In the genomic region with DNA sequence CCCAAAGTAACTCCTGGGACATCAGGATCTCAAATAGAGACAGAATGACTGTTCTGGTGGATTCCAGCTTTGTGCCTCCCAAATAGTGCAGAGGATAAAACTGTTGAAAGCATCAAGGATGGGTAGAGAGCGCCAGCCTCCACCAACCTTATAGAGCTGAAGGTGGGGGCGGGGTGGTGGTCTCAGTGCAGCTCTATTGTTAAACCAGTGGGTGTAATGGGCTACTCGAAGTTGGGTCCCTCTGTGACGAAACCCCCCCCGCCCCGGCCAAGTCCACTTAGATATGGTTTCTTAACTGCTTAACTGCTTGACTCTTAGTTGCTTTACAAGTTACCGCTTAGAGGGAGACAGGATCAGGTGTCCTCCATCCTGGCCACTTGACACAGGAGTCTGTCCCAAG, we compare ENCODE assay signal across 9 cellular contexts. TPM values are rescaled to one million over a fixed set of nuclear protein-coding genes. Genes with fewer than 3 reads are reported as not detected.
DNase-seq lines count a peak whose midpoint lies in the region; ATAC-seq lines count a peak whose summit lies in the region.
"Had no signal": no experiment of that assay in that cellular context is flagged by ENCODE, and none has a peak within 500 bp of the region (broad histone marks: within the 10 kb centered on the region; RNA-seq: fewer than 3 reads in every experiment).

No MANE protein-coding gene starts in this region.

- peak overlapping the region; percentile 81 for H3K4me3 ChIP-seq in thymus (ENCODE audit: low read length)

- H3K27me3 Mint-ChIP-seq in activated CD4-positive, alpha-beta T cell treated with anti-CD3 and anti-CD28 coated beads for 36 hours = no peaks in the 10 kb centered on the region
- no peaks in the 10 kb centered on the region for H3K27me3 Mint-ChIP-seq in activated naive CD8-positive, alpha-beta T cell treated with anti-CD3 and anti-CD28 coated beads, Interleukin-2, amount 10 ng/mL, durations not matched to agents 7 days and 5 days

- 38% methylated on average over 7 of the region's 7 CpGs for WGBS in thymus

- CTCF ChIA-PET in activated CD4-positive, alpha-beta T cell treated with anti-CD3 and anti-CD28 coated beads for 36 hours (lab: Charles Lee) = interaction anchor here (0.6 to 3.6 kb wide), 16 partner anchors 10 to 611 kb away, joined by 3 to 34 read pairs (median 5); a partner anchor contains a TSS

- no peak for ATAC-seq in activated CD4-positive, alpha-beta T cell treated with anti-CD3 and anti-CD28 coated beads for 36 hours
- no peak for ATAC-seq in activated naive CD8-positive, alpha-beta T cell treated with anti-CD3 and anti-CD28 coated beads, Interleukin-2, amount 10 ng/mL, durations not matched to agents 7 days and 5 days (ENCODE audit: low read depth)
- ATAC-seq in HG03565 (IDR thresholded peaks at IDR 0.05; ENCODE audit: unreplicated experiment) = no peak

- H3K4me1 Mint-ChIP-seq in activated CD4-positive, alpha-beta T cell treated with anti-CD3 and anti-CD28 coated beads for 36 hours = peaks cover 36% of the 10 kb centered on the region
- peaks cover 26% of the 10 kb centered on the region for H3K4me1 Mint-ChIP-seq in activated naive CD8-positive, alpha-beta T cell treated with anti-CD3 and anti-CD28 coated beads, Interleukin-2, amount 10 ng/mL, durations not matched to agents 7 days and 5 days

- no peak overlapping the region for H3K27ac ChIP-seq in thymus (ENCODE audit: low read depth)

- H3K9me3 ChIP-seq in thymus (ENCODE audit: control insufficient read depth) = no peaks in the 10 kb centered on the region

- intact Hi-C loops in activated CD4-positive, alpha-beta T cell treated with anti-CD3 and anti-CD28 coated beads for 36 hours (cut with DNase I, micrococcal nuclease) = loop anchor here in 1 of 2 experiments (2.0 kb wide), 1 partner anchor 23 kb away; a partner anchor contains a TSS

- peaks cover 35% of the 10 kb centered on the region for H3K36me3 ChIP-seq in thymus (ENCODE audit: control insufficient read depth, insufficient read depth)

- peaks cover 50% of the 10 kb centered on the region for H3K36me3 Mint-ChIP-seq in activated CD4-positive, alpha-beta T cell treated with anti-CD3 and anti-CD28 coated beads for 36 hours (ENCODE audit: low read depth)
- H3K36me3 Mint-ChIP-seq in activated naive CD8-positive, alpha-beta T cell treated with anti-CD3 and anti-CD28 coated beads, Interleukin-2, amount 10 ng/mL, durations not matched to agents 7 days and 5 days = peaks cover 32% of the 10 kb centered on the region

- H3K4me3 Mint-ChIP-seq in activated CD4-positive, alpha-beta T cell treated with anti-CD3 and anti-CD28 coated beads for 36 hours = peak overlapping the region; percentile 90
- H3K4me3 Mint-ChIP-seq in activated naive CD8-positive, alpha-beta T cell treated with anti-CD3 and anti-CD28 coated beads, Interleukin-2, amount 10 ng/mL, durations not matched to agents 7 days and 5 days = peak overlapping the region; percentile 90

- peak; percentile 25 for DNase-seq in activated CD4-positive, alpha-beta T cell treated with anti-CD3 and anti-CD28 coated beads for 36 hours
- DNase-seq in activated CD4-positive, alpha-beta T cell treated with anti-CD3 and anti-CD28 coated beads for 4 hours = no peak
- no peak for DNase-seq in activated naive CD8-positive, alpha-beta T cell treated with anti-CD3 and anti-CD28 coated beads, Interleukin-2, amount 10 ng/mL, durations not matched to agents 7 days and 5 days
- DNase-seq in left kidney (ENCODE audit: low read depth, low spot score) (peak; percentile 22), GM19240 (ENCODE audit: insufficient read length, low spot score) (no peak), NCI-H2081 (lab: John Stamatoyannopoulos, UW) (no peak)
- DNase-seq: NCI-H524 treated with DMSO at 0.1 percent for 48 hours had no signal

- no peaks in the 10 kb centered on the region for H3K27me3 ChIP-seq in thymus (ENCODE audit: control insufficient read depth, insufficient read depth)

- H3K27ac Mint-ChIP-seq in activated CD4-positive, alpha-beta T cell treated with anti-CD3 and anti-CD28 coated beads for 36 hours = peak overlapping the region; percentile 79
- peak overlapping the region; percentile 85 for H3K27ac Mint-ChIP-seq in activated naive CD8-positive, alpha-beta T cell treated with anti-CD3 and anti-CD28 coated beads, Interleukin-2, amount 10 ng/mL, durations not matched to agents 7 days and 5 days

- POLR2A ChIA-PET in activated CD4-positive, alpha-beta T cell treated with anti-CD3 and anti-CD28 coated beads for 36 hours (lab: Charles Lee) = interaction anchor here (0.8 to 1.3 kb wide), 2 partner anchors 15 to 24 kb away, joined by 3 to 4 read pairs; no protein-coding TSS in a partner anchor
- POLR2A ChIA-PET in activated naive CD8-positive, alpha-beta T cell treated with anti-CD3 and anti-CD28 coated beads, Interleukin-2, amount 10 ng/mL, durations not matched to agents 7 days and 5 days (lab: Charles Lee) = interaction anchor here (0.7 to 2.6 kb wide), 9 partner anchors 10 to 1129 kb away, joined by 3 to 12 read pairs (median 6); a partner anchor contains a TSS

- H3K9me3 Mint-ChIP-seq in activated CD4-positive, alpha-beta T cell treated with anti-CD3 and anti-CD28 coated beads for 36 hours (ENCODE audit: low read depth) = no peaks in the 10 kb centered on the region
- H3K9me3 Mint-ChIP-seq in activated naive CD8-positive, alpha-beta T cell treated with anti-CD3 and anti-CD28 coated beads, Interleukin-2, amount 10 ng/mL, durations not matched to agents 7 days and 5 days = no peaks in the 10 kb centered on the region

- H3K4me1 ChIP-seq in thymus (ENCODE audit: control insufficient read depth, insufficient read depth, low read length) = peaks cover 8% of the 10 kb centered on the region

RNA-seq across cellular contexts. Expression of a gene that starts 22.7 kb away (rescaled TPM):
- total RNA-seq in activated CD4-positive, alpha-beta T cell treated with anti-CD3 and anti-CD28 coated beads for 36 hours = 10 to 100 TPM; 81.6 to 82.3 TPM
- total RNA-seq in activated naive CD8-positive, alpha-beta T cell treated with anti-CD3 and anti-CD28 coated beads, Interleukin-2, amount 10 ng/mL, durations not matched to agents 7 days and 5 days = 10 to 100 TPM; 76.7 to 78.1 TPM
- 45.1 TPM for polyA plus RNA-seq in thymus

RNA-seq across cellular contexts. Expression of a gene that starts 43.9 kb away (rescaled TPM):
- 100 to 1,000 TPM; 129 to 130 TPM for total RNA-seq in activated CD4-positive, alpha-beta T cell treated with anti-CD3 and anti-CD28 coated beads for 36 hours
- total RNA-seq in activated naive CD8-positive, alpha-beta T cell treated with anti-CD3 and anti-CD28 coated beads, Interleukin-2, amount 10 ng/mL, durations not matched to agents 7 days and 5 days = 10 to 100 TPM; 82.8 to 88.1 TPM
- polyA plus RNA-seq in thymus = 19.9 TPM

Comparison
In these comparisons a context has a peak if more than half of its experiments do, and no peak if none do; other contexts are left out.
1. DNase-seq: peak in activated CD4-positive, alpha-beta T cell treated with anti-CD3 and anti-CD28 coated beads for 36 hours (single experiment) and left kidney (single experiment); none in activated CD4-positive, alpha-beta T cell treated with anti-CD3 and anti-CD28 coated beads for 4 hours (0 of 2), activated naive CD8-positive, alpha-beta T cell treated with anti-CD3 and anti-CD28 coated beads, Interleukin-2, amount 10 ng/mL, durations not matched to agents 7 days and 5 days (single experiment), GM19240 (single experiment) and NCI-H2081 (0 of 2).